ENCODE assay signal across 8 cellular contexts in genomic region chr15:67065531-67066005, GRCh38. TPM values are rescaled to one million over a fixed set of nuclear protein-coding genes. Genes with fewer than 3 reads are reported as not detected.
A peak's percentile ranks its signal among the peaks of the same experiment; 100 is the strongest.
DNase-seq lines count a peak whose midpoint lies in the region; ATAC-seq and TF ChIP-seq lines count a peak whose summit lies in the region.

Gene SMAD3 (plus strand): TSS chr15:67065602. CDS start chr15:67066155, 553 bp downstream.

- no peak for TF ChIP-seq CTCF in GM23338 (conservative IDR thresholded peaks at IDR 0.05; ENCODE audit: low read depth in 2 of 2)
- no peak for TF ChIP-seq CTCF in WI38 (IDR thresholded peaks at IDR 0.05; ENCODE audit: low read depth, low read length)
- no peak for TF ChIP-seq CTCF in smooth muscle cell (IDR thresholded peaks at IDR 0.05; ENCODE audit: borderline replicate concordance, insufficient read depth, poor library complexity, severe bottlenecking)

- peaks cover 6% of the 10 kb centered on the region for H4K20me1 ChIP-seq in GM23338 (replicated peaks; ENCODE audit: insufficient read depth)
- peaks cover 38% of the 10 kb centered on the region for H4K20me1 ChIP-seq in smooth muscle cell (ENCODE audit: low read depth)

- H3K27me3 Mint-ChIP-seq in GM23338 (ENCODE audit: insufficient read depth, low read depth, poor library complexity) (peaks cover 61% of the 10 kb centered on the region), immature natural killer cell (ENCODE audit: low read depth in 3 of 3) (peaks cover 8 to 14% (median 8%) of the 10 kb centered on the region in 3 donors)

- H3K4me1 ChIP-seq in ES-I3 (ENCODE audit: insufficient read depth, low read length) (peaks cover 28% of the 10 kb centered on the region), GM23338 (ENCODE audit: insufficient read depth) (peaks cover 30% of the 10 kb centered on the region), smooth muscle cell (ENCODE audit: low read depth) (peaks cover 42% of the 10 kb centered on the region)

- H3K27ac Mint-ChIP-seq in GM23338 (peak within 1 kb of the TSS; percentile 5; the same call in 1 of the 2 replicates), immature natural killer cell (peak within 1 kb of the TSS; percentile 12 to 95 (median 90))

- ATAC-seq in GM23338 (peak; percentile 41), GM18870 (IDR thresholded peaks at IDR 0.05; ENCODE audit: unreplicated experiment) (no peak)

- H3K4me3 ChIP-seq in GM23338 (peak within 1 kb of the TSS; percentile 93), WI38 (ENCODE audit: low read depth, low read length) (peak within 1 kb of the TSS; percentile 100), smooth muscle cell (peak within 1 kb of the TSS; percentile 80)

- H3K36me3 ChIP-seq in ES-I3 (ENCODE audit: insufficient read depth, low read length) (no peaks in the 10 kb centered on the region), GM23338 (ENCODE audit: insufficient read depth) (no peaks in the 10 kb centered on the region), smooth muscle cell (ENCODE audit: low read depth) (no peaks in the 10 kb centered on the region)

- H3K4me2 ChIP-seq in GM23338 (peak within 1 kb of the TSS; percentile 76), smooth muscle cell (peak within 1 kb of the TSS; percentile 92)

- H2AFZ ChIP-seq in GM23338, result peak within 1 kb of the TSS; percentile 78
- peak within 1 kb of the TSS; percentile 68 for H2AFZ ChIP-seq in smooth muscle cell (ENCODE audit: low read depth)

- WGBS in smooth muscle cell (ENCODE audit: low lambda C conversion rate), result 0% methylated on average over 29 of the region's 63 CpGs

- H3K9me3 ChIP-seq in ES-I3 (ENCODE audit: control insufficient read depth, insufficient read depth, low read length) (no peaks in the 10 kb centered on the region), smooth muscle cell (replicated peaks; ENCODE audit: low read depth) (no peaks in the 10 kb centered on the region)

- H3F3A ChIP-seq in GM23338 (replicated peaks; ENCODE audit: low read depth) (peaks cover 5% of the 10 kb centered on the region), smooth muscle cell (ENCODE audit: low read depth) (peaks cover 21% of the 10 kb centered on the region)

- H3K79me2 ChIP-seq in GM23338 (replicated peaks; ENCODE audit: insufficient read depth), result peaks cover 43% of the 10 kb centered on the region
- peaks cover 34% of the 10 kb centered on the region for H3K79me2 ChIP-seq in smooth muscle cell (ENCODE audit: low read depth)

- H3K9me3 Mint-ChIP-seq in GM23338 (no peaks in the 10 kb centered on the region; the same call in 2 of the 3 replicates), immature natural killer cell (no peaks in the 10 kb centered on the region)

- H3K9ac ChIP-seq in ES-I3 (ENCODE audit: low read depth, low read length) (peak within 1 kb of the TSS; percentile 83), smooth muscle cell (ENCODE audit: low read depth) (peak within 1 kb of the TSS; percentile 90)

- H3K27ac ChIP-seq in GM23338 (ENCODE audit: low read depth), result peak within 1 kb of the TSS; percentile 12
- peak within 1 kb of the TSS; percentile 83 for H3K27ac ChIP-seq in caudate nucleus (ENCODE audit: low read depth, low read length)
- H3K27ac ChIP-seq in smooth muscle cell (ENCODE audit: low read depth), result peak within 1 kb of the TSS; percentile 92

- H3K4me3 Mint-ChIP-seq in GM23338 (peak within 1 kb of the TSS; percentile 95), immature natural killer cell (peak within 1 kb of the TSS; percentile 86 to 98 (median 95))

- H3K4me1 Mint-ChIP-seq in GM23338, result peaks cover 45% of the 10 kb centered on the region
- H3K4me1 Mint-ChIP-seq in immature natural killer cell, result peaks cover 45 to 58% of the 10 kb centered on the region in 2 donors

- H3K36me3 Mint-ChIP-seq in GM23338 (ENCODE audit: low read depth) (no peaks in the 10 kb centered on the region), immature natural killer cell (peaks cover 0 to 5% (median 3%) of the 10 kb centered on the region in 3 donors)

- no peaks in the 10 kb centered on the region for H3K9me2 ChIP-seq in GM23338 (ENCODE audit: insufficient read depth)

- DNase-seq in GM23338 (ENCODE audit: low spot score), result peak; percentile 89
- DNase-seq in MV-4-11 (lab: John Stamatoyannopoulos, UW), result peak; percentile 87
- DNase-seq in caudate nucleus (lab: John Stamatoyannopoulos, UW), result peak in 52 of 61 donors; percentile 22 to 85 (median 68)
- DNase-seq in immature natural killer cell, result peak; percentile 77 to 81 (median 78)
- DNase-seq in smooth muscle cell (lab: John Stamatoyannopoulos, UW; ENCODE audit: unreplicated experiment), result peak; percentile 78

- H3K27me3 ChIP-seq in GM23338 (ENCODE audit: insufficient read depth) (peaks cover 70% of the 10 kb centered on the region), smooth muscle cell (ENCODE audit: low read depth) (no peaks in the 10 kb centered on the region)

TF ChIP-seq in GM23338, 12 proteins besides CTCF, POLR2A, EP300 and RAD21:
- TF ChIP-seq ETS1 (IDR thresholded peaks at IDR 0.05) (no peak), EZH2phosphoT487 (IDR thresholded peaks at IDR 0.05; ENCODE audit: unreplicated experiment) (no peak), POLR2AphosphoS5 (IDR thresholded peaks at IDR 0.05; ENCODE audit: low read depth) (peak; percentile 54), ZNF462 (CRISPR knock-in tag; IDR thresholded peaks at IDR 0.05) (no peak), ZNF114 (CRISPR knock-in tag; IDR thresholded peaks at IDR 0.05) (no peak)

RNA-seq across cellular contexts. Expression of gene SMAD3, which starts in this region (rescaled TPM):
- 9.0 and 11.6 TPM in 2 replicates for total RNA-seq in GM23338 (2014; rRNA removed; shearing (Covaris generic))
- polyA plus RNA-seq in GM23338 (2016; fragmentation: Nextera tagmentation; extraction: Ambion mirVana), result 3.4 and 4.9 TPM in 2 replicates
- 10 to 100 TPM in 2 of 3 donors, 1 to 10 TPM in 1; 8.9 to 11.9 (median 10.0) TPM for polyA plus RNA-seq in immature natural killer cell
- total RNA-seq in smooth muscle cell, result 21.9 and 25.9 TPM in 2 replicates
- 20.2 and 27.7 TPM in 2 replicates for polyA plus RNA-seq in smooth muscle cell

Comparison
In these comparisons a context has a peak if more than half of its experiments do, and no peak if none do; other contexts are left out.
1. H3K27ac ChIP-seq: peak in every context shown above with its lines; median percentile 92 in smooth muscle cell; 83 in caudate nucleus; 12 in GM23338.